Comparison of ENCODE assay signal across 1 cellular context in the genomic region with DNA sequence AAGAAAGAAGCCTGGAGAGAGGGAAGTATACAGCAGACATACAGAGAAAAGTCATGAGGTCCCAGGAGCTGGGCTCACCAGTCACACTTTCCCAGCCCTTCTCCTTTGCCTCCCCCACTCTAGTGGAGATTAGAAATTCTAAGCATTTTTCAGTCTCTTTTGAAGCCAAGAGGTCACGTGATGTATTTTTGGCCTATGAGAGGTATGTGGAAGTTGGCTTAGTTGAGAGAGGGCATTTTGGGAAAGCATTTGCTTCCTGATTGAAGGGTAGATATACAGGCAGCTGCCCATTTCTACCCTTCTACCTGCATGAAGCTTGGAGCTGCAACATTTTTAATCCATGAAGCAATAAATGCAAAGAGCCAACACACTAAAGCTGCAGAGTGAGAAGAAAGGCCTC.
TF ChIP-seq lines count a peak whose summit lies in the region.

No MANE protein-coding gene starts in this region.

TF ChIP-seq in IMR-90, 13 proteins besides CTCF, POLR2A, EP300 and RAD21:
- TF ChIP-seq MXI1 (IDR thresholded peaks at IDR 0.05; ENCODE audit: borderline replicate concordance, low read depth, low read length) (no peak), MAFK (IDR thresholded peaks at IDR 0.05; ENCODE audit: low read depth, low read length) (no peak), CHD1 (IDR thresholded peaks at IDR 0.05; ENCODE audit: low read depth, low read length) (no peak), FOS (IDR thresholded peaks at IDR 0.05; ENCODE audit: low read depth, low read length) (no peak), MAZ (IDR thresholded peaks at IDR 0.05; ENCODE audit: borderline replicate concordance, low read depth, low read length) (no peak), NFE2L2 (IDR thresholded peaks at IDR 0.05; ENCODE audit: low read depth, low read length) (no peak), SMC3 (IDR thresholded peaks at IDR 0.05; ENCODE audit: low read depth, low read length) (no peak), RFX5 (IDR thresholded peaks at IDR 0.05; ENCODE audit: low read depth, low read length) (no peak), RCOR1 (IDR thresholded peaks at IDR 0.05; ENCODE audit: insufficient replicate concordance, low read length) (no peak)
- TF ChIP-seq, protein P1, sequence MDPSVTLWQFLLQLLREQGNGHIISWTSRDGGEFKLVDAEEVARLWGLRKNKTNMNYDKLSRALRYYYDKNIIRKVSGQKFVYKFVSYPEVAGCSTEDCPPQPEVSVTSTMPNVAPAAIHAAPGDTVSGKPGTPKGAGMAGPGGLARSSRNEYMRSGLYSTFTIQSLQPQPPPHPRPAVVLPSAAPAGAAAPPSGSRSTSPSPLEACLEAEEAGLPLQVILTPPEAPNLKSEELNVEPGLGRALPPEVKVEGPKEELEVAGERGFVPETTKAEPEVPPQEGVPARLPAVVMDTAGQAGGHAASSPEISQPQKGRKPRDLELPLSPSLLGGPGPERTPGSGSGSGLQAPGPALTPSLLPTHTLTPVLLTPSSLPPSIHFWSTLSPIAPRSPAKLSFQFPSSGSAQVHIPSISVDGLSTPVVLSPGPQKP (IDR thresholded peaks at IDR 0.05; ENCODE audit: borderline replicate concordance, low read depth, low read length) = no peak
TF ChIP-seq in IMR-90: peak in this region for 0.
